Comparison of ENCODE assay signal across 1 cellular context in genomic region chr7:129952653-129953560, GRCh38.
TF ChIP-seq lines count a peak whose summit lies in the region.

Gene UBE2H, minus strand, starts transcription at chr7:129952960. Its CDS starts 405 bp downstream, at chr7:129952555.

TF ChIP-seq in HepG2, 621 proteins besides CTCF, POLR2A, EP300 and RAD21 (continued from another document and continues in another):
- no peak for TF ChIP-seq CERS6 (CRISPR knock-in tag; IDR thresholded peaks at IDR 0.05)
- TF ChIP-seq LRRFIP1 (CRISPR knock-in tag; conservative IDR thresholded peaks at IDR 0.05), result no peak
- TF ChIP-seq USF2 (IDR thresholded peaks at IDR 0.05; ENCODE audit: low read depth, low read length), result no peak
- TF ChIP-seq USF2 (CRISPR knock-in tag; IDR thresholded peaks at IDR 0.05; ENCODE audit: borderline replicate concordance), result no peak
- TF ChIP-seq ZNF10 (CRISPR knock-in tag; IDR thresholded peaks at IDR 0.05; ENCODE audit: borderline replicate concordance, low read depth), result no peak
- TF ChIP-seq HOMEZ (CRISPR knock-in tag; IDR thresholded peaks at IDR 0.05; ENCODE audit: low read depth), result no peak
- no peak for TF ChIP-seq MAFG (CRISPR knock-in tag; IDR thresholded peaks at IDR 0.05)
- TF ChIP-seq POGZ (CRISPR knock-in tag; IDR thresholded peaks at IDR 0.05), result peak; percentile 78
- TF ChIP-seq CCAR2 (optimal IDR thresholded peaks at IDR 0.05; ENCODE audit: low read depth, low read length), result no peak
- TF ChIP-seq ZFAT (CRISPR knock-in tag; conservative IDR thresholded peaks at IDR 0.05), result no peak
- TF ChIP-seq THAP8 (CRISPR knock-in tag; IDR thresholded peaks at IDR 0.05; ENCODE audit: borderline replicate concordance), result no peak
- TF ChIP-seq MNT (IDR thresholded peaks at IDR 0.05), result no peak
- TF ChIP-seq MAX (IDR thresholded peaks at IDR 0.05), result peak; percentile 61; the same call in 1 of the 2 replicates
- no peak for TF ChIP-seq ZNF317 (CRISPR knock-in tag; IDR thresholded peaks at IDR 0.05)
- TF ChIP-seq ZNF530 (CRISPR knock-in tag; IDR thresholded peaks at IDR 0.05; ENCODE audit: low read depth), result no peak
- TF ChIP-seq CREM (IDR thresholded peaks at IDR 0.05), result peak; percentile 96
- TF ChIP-seq CREM (CRISPR knock-in tag; IDR thresholded peaks at IDR 0.05), result peak; percentile 69; the same call in 1 of the 2 replicates
- no peak for TF ChIP-seq GLI4 (CRISPR knock-in tag; IDR thresholded peaks at IDR 0.05; ENCODE audit: borderline replicate concordance)
- TF ChIP-seq RARG (CRISPR knock-in tag; IDR thresholded peaks at IDR 0.05; ENCODE audit: low read depth), result no peak
- TF ChIP-seq SP5 (CRISPR knock-in tag; IDR thresholded peaks at IDR 0.05; ENCODE audit: borderline replicate concordance, low read depth), result peak; percentile 42; the same call in 1 of the 2 replicates
- TF ChIP-seq ZFP90 (CRISPR knock-in tag; IDR thresholded peaks at IDR 0.05; ENCODE audit: borderline replicate concordance), result 0 out of 2 replicates have a peak, but pooled peaks have one; percentile 33
- TF ChIP-seq NFATC3 (CRISPR knock-in tag; IDR thresholded peaks at IDR 0.05), result no peak
- TF ChIP-seq ZNF646 (CRISPR knock-in tag; IDR thresholded peaks at IDR 0.05), result no peak
- TF ChIP-seq ZNF431 (CRISPR knock-in tag; IDR thresholded peaks at IDR 0.05; ENCODE audit: borderline replicate concordance, low read depth), result no peak
- no peak; the same call in 1 of the 2 replicates for TF ChIP-seq ETV6 (CRISPR knock-in tag; conservative IDR thresholded peaks at IDR 0.05)
- TF ChIP-seq ZKSCAN1 (IDR thresholded peaks at IDR 0.05; ENCODE audit: low read length), result no peak
- no peak for TF ChIP-seq PHB2 (IDR thresholded peaks at IDR 0.05; ENCODE audit: partially characterized antibody)
- no peak for TF ChIP-seq CREBL2 (CRISPR knock-in tag; IDR thresholded peaks at IDR 0.05; ENCODE audit: borderline replicate concordance)
- TF ChIP-seq ZNF773 (CRISPR knock-in tag; IDR thresholded peaks at IDR 0.05; ENCODE audit: borderline replicate concordance), result peak; percentile 11; the same call in 1 of the 2 replicates
- no peak for TF ChIP-seq KLF11 (CRISPR knock-in tag; IDR thresholded peaks at IDR 0.05)
- TF ChIP-seq RNF2 (conservative IDR thresholded peaks at IDR 0.05; ENCODE audit: low read depth), result no peak
- TF ChIP-seq ZNF768 (CRISPR knock-in tag; IDR thresholded peaks at IDR 0.05), result peak; percentile 46; the same call in 1 of the 2 replicates
- no peak; the same call in 1 of the 2 replicates for TF ChIP-seq ZNF788 (CRISPR knock-in tag; IDR thresholded peaks at IDR 0.05; ENCODE audit: borderline replicate concordance)
- TF ChIP-seq RCOR2 (CRISPR knock-in tag; IDR thresholded peaks at IDR 0.05), result no peak
- TF ChIP-seq ZSCAN21 (CRISPR knock-in tag; IDR thresholded peaks at IDR 0.05; ENCODE audit: borderline replicate concordance), result no peak; the same call in 1 of the 2 replicates
- TF ChIP-seq MATR3 (CRISPR knock-in tag; IDR thresholded peaks at IDR 0.05), result no peak
- no peak for TF ChIP-seq ZBTB14 (CRISPR knock-in tag; IDR thresholded peaks at IDR 0.05)
- TF ChIP-seq ZSCAN5A (CRISPR knock-in tag; IDR thresholded peaks at IDR 0.05; ENCODE audit: borderline replicate concordance), result no peak
- TF ChIP-seq ZNF17 (CRISPR knock-in tag; IDR thresholded peaks at IDR 0.05), result no peak
